In the genomic region with DNA sequence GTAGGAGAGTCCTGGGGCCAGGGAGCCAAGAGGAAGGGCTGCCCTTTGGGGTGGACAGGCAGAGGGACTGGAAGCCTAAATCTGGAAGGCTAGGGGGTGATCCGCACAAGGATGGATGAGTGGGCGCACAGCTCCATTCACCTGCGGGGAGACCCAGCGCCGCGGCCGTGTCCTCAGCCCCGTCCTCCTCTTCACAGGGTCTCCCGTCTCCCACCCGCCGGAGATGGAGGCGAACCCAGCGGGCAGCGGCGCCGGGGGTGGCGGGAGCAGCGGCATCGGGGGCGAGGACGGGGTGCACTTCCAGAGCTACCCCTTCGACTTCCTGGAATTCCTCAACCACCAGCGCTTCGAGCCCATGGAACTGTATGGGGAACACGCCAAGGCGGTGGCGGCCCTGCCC, we compare ENCODE assay signal across 14 cellular contexts. TPM values are rescaled to one million over a fixed set of nuclear protein-coding genes. Genes with fewer than 3 reads are reported as not detected.
DNase-seq lines count a peak whose midpoint lies in the region; ATAC-seq and TF ChIP-seq lines count a peak whose summit lies in the region.
"Had no signal": no experiment of that assay in that cellular context is flagged by ENCODE, and none has a peak within 500 bp of the region (broad histone marks: within the 10 kb centered on the region; RNA-seq: fewer than 3 reads in every experiment).

No MANE protein-coding gene starts in this region.

- H3K36me3 ChIP-seq in right atrium auricular region (peaks cover 48% of the 10 kb centered on the region), neutrophil (peaks cover 56% of the 10 kb centered on the region)

- H3K4me3 Mint-ChIP-seq in stimulated activated effector memory CD8-positive, alpha-beta T cell treated with anti-CD3 and anti-CD28 coated beads, Interleukin-12 subunit alpha, Interleukin-12 subunit beta, amount 100 ng/mL, for 72 hours: no peak overlapping the region
- H3K4me3 Mint-ChIP-seq: CD4-positive, alpha-beta memory T cell had no signal

- ATAC-seq in left cardiac atrium (no peak), GM21723 (IDR thresholded peaks at IDR 0.05; ENCODE audit: unreplicated experiment) (no peak)
- no peak for ATAC-seq in stimulated activated effector memory CD8-positive, alpha-beta T cell treated with anti-CD3 and anti-CD28 coated beads, Interleukin-12 subunit alpha, Interleukin-12 subunit beta, amount 100 ng/mL, for 72 hours

- intact Hi-C loops in left cardiac atrium (cut with DNase I): no loop called here

- POLR2A ChIA-PET in RWPE1 (lab: Yijun Ruan, JAX; ENCODE audit: low non-redundant PET): no interaction called here

- CTCF ChIA-PET in RWPE1 (lab: Yijun Ruan, JAX): interaction anchor here (0.7 kb wide), 1 partner anchor 102 kb away, joined by 4 read pairs; no protein-coding TSS in a partner anchor

- no peak overlapping the region for H3K4me3 ChIP-seq in right atrium auricular region
- H3K4me3 ChIP-seq in neutrophil (ENCODE audit: low read depth in 1 of 2, low read length in 1 of 2): no peak overlapping the region

- H3K27me3 ChIP-seq in right atrium auricular region: no peaks in the 10 kb centered on the region
- H3K27me3 ChIP-seq in neutrophil: no peaks in the 10 kb centered on the region
- H3K27me3 ChIP-seq: BE2C had no signal

- peak overlapping the region; percentile 68 to 92 for H3K27ac ChIP-seq in right atrium auricular region
- H3K27ac ChIP-seq in RWPE1: peak overlapping the region; percentile 27; the same call in 1 of the 2 replicates
- H3K27ac ChIP-seq in neutrophil: peak overlapping the region; percentile 67
- H3K27ac ChIP-seq: C4-2B had no signal

- DNase-seq in right atrium auricular region (ENCODE audit: low spot score): no peak
- DNase-seq in left cardiac atrium: no peak
- no peak for DNase-seq in RWPE1 (ENCODE audit: low spot score)
- DNase-seq in stimulated activated effector memory CD8-positive, alpha-beta T cell treated with anti-CD3 and anti-CD28 coated beads, Interleukin-12 subunit alpha, Interleukin-12 subunit beta, amount 100 ng/mL, for 72 hours (ENCODE audit: low spot score in 2 of 2): no peak
- DNase-seq in NCI-H2107 treated with DMSO at 0.1 percent for 48 hours (lab: John Stamatoyannopoulos, UW; ENCODE audit: unreplicated experiment): no peak
- DNase-seq: BE2C, DMS79 treated with DMSO at 0.1 percent for 48 hours, EL, HCEC 1CT, IMR-90 had no signal

- H3K9me3 ChIP-seq in right atrium auricular region: no peaks in the 10 kb centered on the region
- H3K9me3 ChIP-seq in neutrophil: no peaks in the 10 kb centered on the region
- H3K9me3 ChIP-seq: BE2C had no signal

- H3K27ac Mint-ChIP-seq in stimulated activated effector memory CD8-positive, alpha-beta T cell treated with anti-CD3 and anti-CD28 coated beads, Interleukin-12 subunit alpha, Interleukin-12 subunit beta, amount 100 ng/mL, for 72 hours: peak overlapping the region; percentile 83
- H3K27ac Mint-ChIP-seq: CD4-positive, alpha-beta memory T cell had no signal

- H3K4me1 Mint-ChIP-seq in stimulated activated effector memory CD8-positive, alpha-beta T cell treated with anti-CD3 and anti-CD28 coated beads, Interleukin-12 subunit alpha, Interleukin-12 subunit beta, amount 100 ng/mL, for 72 hours: peaks cover 42% of the 10 kb centered on the region

- no peaks in the 10 kb centered on the region for H3K9me3 Mint-ChIP-seq in stimulated activated effector memory CD8-positive, alpha-beta T cell treated with anti-CD3 and anti-CD28 coated beads, Interleukin-12 subunit alpha, Interleukin-12 subunit beta, amount 100 ng/mL, for 72 hours
- H3K9me3 Mint-ChIP-seq: CD4-positive, alpha-beta memory T cell had no signal

- H3K4me1 ChIP-seq in right atrium auricular region (peaks cover 0 to 40% of the 10 kb centered on the region in 2 donors), neutrophil (ENCODE audit: control insufficient read depth in 1 of 2, insufficient read depth in 1 of 2, low read depth in 1 of 2, low read length in 1 of 2) (peaks cover 55 to 64% of the 10 kb centered on the region in 2 experiments)
- H3K4me1 ChIP-seq: BE2C had no signal

- H3K36me3 Mint-ChIP-seq in stimulated activated effector memory CD8-positive, alpha-beta T cell treated with anti-CD3 and anti-CD28 coated beads, Interleukin-12 subunit alpha, Interleukin-12 subunit beta, amount 100 ng/mL, for 72 hours: peaks cover 36% of the 10 kb centered on the region

- TF ChIP-seq CTCF in right atrium auricular region (IDR thresholded peaks at IDR 0.05): no peak
- TF ChIP-seq CTCF in RWPE1 (conservative IDR thresholded peaks at IDR 0.05; ENCODE audit: low read depth): no peak
- TF ChIP-seq CTCF in neutrophil (IDR thresholded peaks at IDR 0.05): no peak

RNA-seq across cellular contexts. Expression of gene ZNF865, which starts 7.9 kb away (rescaled TPM):
- total RNA-seq in right atrium auricular region: 10 to 100 TPM; 11.2 to 11.4 TPM
- total RNA-seq in left cardiac atrium: 10 to 100 TPM; 16.2 to 20.2 TPM

RNA-seq across cellular contexts. Expression of gene ZNF784, which starts 11.0 kb away (rescaled TPM):
- 10 to 100 TPM in 1 of 2 donors, 1 to 10 TPM in 1; 7.8 to 10.6 TPM for total RNA-seq in right atrium auricular region
- total RNA-seq in left cardiac atrium: 10 to 100 TPM; 11.1 to 11.7 TPM

RNA-seq across cellular contexts. Expression of gene ZNF524, which starts 13.3 kb away (rescaled TPM):
- total RNA-seq in right atrium auricular region: 10 to 100 TPM; 17.7 to 25.8 TPM
- total RNA-seq in left cardiac atrium: 10 to 100 TPM; 14.1 to 18.7 TPM

RNA-seq across cellular contexts. Expression of gene FIZ1, which starts 14.1 kb away (rescaled TPM):
- 10 to 100 TPM in 1 of 2 donors, 1 to 10 TPM in 1; 9.2 to 12.2 TPM for total RNA-seq in right atrium auricular region
- total RNA-seq in left cardiac atrium: 10 to 100 TPM; 14.5 to 17.0 TPM

RNA-seq across cellular contexts. Expression of gene ZNF580, which starts 27.4 kb away (rescaled TPM):
- total RNA-seq in right atrium auricular region (10 to 100 TPM; 15.3 to 26.2 TPM), left cardiac atrium (10 to 100 TPM; 17.7 to 27.7 TPM)

Comparison
In these comparisons a context has a peak if more than half of its experiments do, and no peak if none do; other contexts are left out.
1. H3K27ac ChIP-seq: peak in every context shown above with its lines; median percentile 80 in right atrium auricular region; 67 in neutrophil; 27 in RWPE1.